1 cellular context compared by ENCODE assay signal in the genomic region with DNA sequence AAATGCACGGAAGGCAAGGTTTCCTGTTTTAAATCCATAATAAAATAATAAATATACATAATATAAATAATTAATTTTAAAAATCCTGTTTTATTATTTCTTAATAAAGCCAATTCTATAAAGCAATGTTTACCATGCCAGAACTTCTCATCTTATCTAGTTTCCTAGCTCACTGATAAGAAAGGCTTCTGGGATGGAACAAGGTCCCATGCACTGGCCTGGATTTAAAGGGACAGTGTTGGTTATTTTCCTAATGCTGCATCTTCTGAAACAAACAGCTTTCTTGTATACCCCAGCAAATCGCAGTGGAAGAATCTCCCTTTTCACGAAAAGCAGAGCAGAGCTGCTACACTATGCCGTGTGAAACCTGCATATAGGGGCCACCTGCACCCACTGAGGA.
A peak's percentile ranks its signal among the peaks of the same experiment; 100 is the strongest.
TF ChIP-seq lines count a peak whose summit lies in the region.

No MANE protein-coding gene starts in this region.

TF ChIP-seq in SK-N-SH, 30 proteins besides CTCF, POLR2A, EP300 and RAD21 (continued from another document):
- TF ChIP-seq, protein P1, sequence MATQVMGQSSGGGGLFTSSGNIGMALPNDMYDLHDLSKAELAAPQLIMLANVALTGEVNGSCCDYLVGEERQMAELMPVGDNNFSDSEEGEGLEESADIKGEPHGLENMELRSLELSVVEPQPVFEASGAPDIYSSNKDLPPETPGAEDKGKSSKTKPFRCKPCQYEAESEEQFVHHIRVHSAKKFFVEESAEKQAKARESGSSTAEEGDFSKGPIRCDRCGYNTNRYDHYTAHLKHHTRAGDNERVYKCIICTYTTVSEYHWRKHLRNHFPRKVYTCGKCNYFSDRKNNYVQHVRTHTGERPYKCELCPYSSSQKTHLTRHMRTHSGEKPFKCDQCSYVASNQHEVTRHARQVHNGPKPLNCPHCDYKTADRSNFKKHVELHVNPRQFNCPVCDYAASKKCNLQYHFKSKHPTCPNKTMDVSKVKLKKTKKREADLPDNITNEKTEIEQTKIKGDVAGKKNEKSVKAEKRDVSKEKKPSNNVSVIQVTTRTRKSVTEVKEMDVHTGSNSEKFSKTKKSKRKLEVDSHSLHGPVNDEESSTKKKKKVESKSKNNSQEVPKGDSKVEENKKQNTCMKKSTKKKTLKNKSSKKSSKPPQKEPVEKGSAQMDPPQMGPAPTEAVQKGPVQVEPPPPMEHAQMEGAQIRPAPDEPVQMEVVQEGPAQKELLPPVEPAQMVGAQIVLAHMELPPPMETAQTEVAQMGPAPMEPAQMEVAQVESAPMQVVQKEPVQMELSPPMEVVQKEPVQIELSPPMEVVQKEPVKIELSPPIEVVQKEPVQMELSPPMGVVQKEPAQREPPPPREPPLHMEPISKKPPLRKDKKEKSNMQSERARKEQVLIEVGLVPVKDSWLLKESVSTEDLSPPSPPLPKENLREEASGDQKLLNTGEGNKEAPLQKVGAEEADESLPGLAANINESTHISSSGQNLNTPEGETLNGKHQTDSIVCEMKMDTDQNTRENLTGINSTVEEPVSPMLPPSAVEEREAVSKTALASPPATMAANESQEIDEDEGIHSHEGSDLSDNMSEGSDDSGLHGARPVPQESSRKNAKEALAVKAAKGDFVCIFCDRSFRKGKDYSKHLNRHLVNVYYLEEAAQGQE (IDR thresholded peaks at IDR 0.05; ENCODE audit: low read depth, low read length), result no peak
- TF ChIP-seq YY1 (IDR thresholded peaks at IDR 0.05; ENCODE audit: low read depth), result no peak
- no peak for TF ChIP-seq TAF1 (IDR thresholded peaks at IDR 0.05; ENCODE audit: borderline replicate concordance, low read depth, low read length)
- no peak for TF ChIP-seq TCF12 (IDR thresholded peaks at IDR 0.05)
- TF ChIP-seq POLR2AphosphoS5 (IDR thresholded peaks at IDR 0.05; ENCODE audit: low read depth, low read length), result no peak
- no peak for TF ChIP-seq MEF2A (IDR thresholded peaks at IDR 0.05; ENCODE audit: borderline replicate concordance, low read depth)
- TF ChIP-seq SIN3A (IDR thresholded peaks at IDR 0.05; ENCODE audit: borderline replicate concordance, low read depth, low read length), result no peak
- no peak for TF ChIP-seq SMC3 (IDR thresholded peaks at IDR 0.05; ENCODE audit: low read depth, low read length)
- no peak for TF ChIP-seq IRF3 (IDR thresholded peaks at IDR 0.05; ENCODE audit: low read depth, low read length)
- TF ChIP-seq GABPA (IDR thresholded peaks at IDR 0.05; ENCODE audit: low read depth), result no peak
- no peak for TF ChIP-seq RFX5 (IDR thresholded peaks at IDR 0.05; ENCODE audit: low read length)
- TF ChIP-seq JUND (IDR thresholded peaks at IDR 0.05), result no peak
- TF ChIP-seq CHD2 (IDR thresholded peaks at IDR 0.05; ENCODE audit: low read length, partially characterized antibody), result peak; percentile 47
- peak; percentile 49; the same call in 1 of the 2 replicates for TF ChIP-seq RCOR1 (IDR thresholded peaks at IDR 0.05; ENCODE audit: low read length)
- TF ChIP-seq, protein P2, sequence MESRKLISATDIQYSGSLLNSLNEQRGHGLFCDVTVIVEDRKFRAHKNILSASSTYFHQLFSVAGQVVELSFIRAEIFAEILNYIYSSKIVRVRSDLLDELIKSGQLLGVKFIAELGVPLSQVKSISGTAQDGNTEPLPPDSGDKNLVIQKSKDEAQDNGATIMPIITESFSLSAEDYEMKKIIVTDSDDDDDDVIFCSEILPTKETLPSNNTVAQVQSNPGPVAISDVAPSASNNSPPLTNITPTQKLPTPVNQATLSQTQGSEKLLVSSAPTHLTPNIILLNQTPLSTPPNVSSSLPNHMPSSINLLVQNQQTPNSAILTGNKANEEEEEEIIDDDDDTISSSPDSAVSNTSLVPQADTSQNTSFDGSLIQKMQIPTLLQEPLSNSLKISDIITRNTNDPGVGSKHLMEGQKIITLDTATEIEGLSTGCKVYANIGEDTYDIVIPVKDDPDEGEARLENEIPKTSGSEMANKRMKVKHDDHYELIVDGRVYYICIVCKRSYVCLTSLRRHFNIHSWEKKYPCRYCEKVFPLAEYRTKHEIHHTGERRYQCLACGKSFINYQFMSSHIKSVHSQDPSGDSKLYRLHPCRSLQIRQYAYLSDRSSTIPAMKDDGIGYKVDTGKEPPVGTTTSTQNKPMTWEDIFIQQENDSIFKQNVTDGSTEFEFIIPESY (IDR thresholded peaks at IDR 0.05; ENCODE audit: borderline replicate concordance, low read depth), result no peak
- no peak for TF ChIP-seq MAX (IDR thresholded peaks at IDR 0.05; ENCODE audit: low read depth)
- no peak for TF ChIP-seq MXI1 (IDR thresholded peaks at IDR 0.05; ENCODE audit: low read depth, low read length)
- TF ChIP-seq TEAD4 (IDR thresholded peaks at IDR 0.05; ENCODE audit: borderline replicate concordance, insufficient read depth), result no peak
- TF ChIP-seq FOSL2 (IDR thresholded peaks at IDR 0.05; ENCODE audit: borderline replicate concordance, low read depth), result no peak
- no peak for TF ChIP-seq USF1 (IDR thresholded peaks at IDR 0.05; ENCODE audit: borderline replicate concordance, low read depth)
- TF ChIP-seq NFIC (IDR thresholded peaks at IDR 0.05; ENCODE audit: borderline replicate concordance), result no peak
TF ChIP-seq in SK-N-SH: peak in this region for 4.
